In the genomic region with DNA sequence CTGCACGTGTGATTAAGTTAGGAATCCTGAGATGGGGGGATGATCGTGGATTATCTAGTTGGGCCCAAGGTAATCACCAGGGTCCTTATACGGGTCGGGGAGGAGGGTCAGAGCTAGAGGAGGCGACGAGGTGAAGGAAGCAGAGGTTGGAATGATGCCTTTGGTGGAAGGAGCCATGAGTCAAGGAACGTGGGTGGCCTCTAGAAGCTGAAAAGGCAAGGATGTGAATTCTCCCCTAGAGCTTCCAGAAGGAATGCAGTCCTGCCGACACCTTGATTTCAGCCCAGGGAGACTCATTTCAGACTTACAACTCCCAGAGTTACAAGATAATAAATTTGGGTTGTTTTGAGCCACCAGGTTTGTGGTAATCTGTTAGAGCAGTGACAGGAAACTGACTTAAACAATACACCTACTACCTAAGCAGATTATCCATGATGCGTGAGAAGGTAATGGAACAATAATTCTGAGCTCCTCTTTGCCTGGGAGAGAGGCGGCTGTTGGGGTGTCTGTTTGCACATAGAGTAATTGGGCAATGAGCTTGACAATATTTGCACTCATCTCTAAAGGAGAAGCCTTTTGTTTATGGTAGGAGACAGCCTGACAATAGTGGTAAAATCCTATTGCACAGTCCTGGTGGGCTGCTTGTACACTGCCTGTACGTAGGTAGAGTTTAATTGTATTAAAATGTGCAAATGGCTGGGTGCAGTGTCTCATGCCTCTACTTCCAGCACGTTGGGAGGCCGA, we compare ENCODE assay signal across 18 cellular contexts.
DNase-seq lines count a peak whose midpoint lies in the region; ATAC-seq and TF ChIP-seq lines count a peak whose summit lies in the region.
"Had no signal": no experiment of that assay in that cellular context is flagged by ENCODE, and none has a peak within 500 bp of the region (broad histone marks: within the 10 kb centered on the region; RNA-seq: fewer than 3 reads in every experiment).

No MANE protein-coding gene starts in this region.

- H3K27ac Mint-ChIP-seq in activated T-cell treated with anti-CD3 and anti-CD28 coated beads, Interleukin-2, amount 50 U/mL, for 72 hours, result no peak overlapping the region
- H3K27ac Mint-ChIP-seq: mesothelial cell of epicardium, nephron progenitor cell had no signal

- no peak overlapping the region for H3K4me3 Mint-ChIP-seq in activated T-cell treated with anti-CD3 and anti-CD28 coated beads, Interleukin-2, amount 50 U/mL, for 72 hours
- H3K4me3 Mint-ChIP-seq: mesothelial cell of epicardium, nephron progenitor cell had no signal

- H3K4me1 ChIP-seq in right lobe of liver, result no peaks in the 10 kb centered on the region
- H3K4me1 ChIP-seq: thyroid gland had no signal

- peak; percentile 30 to 44 for ATAC-seq in activated T-cell treated with anti-CD3 and anti-CD28 coated beads, Interleukin-2, amount 50 U/mL, for 72 hours (replicated peaks in 1 of 2)
- ATAC-seq in right lobe of liver (no peak), GM19452 (IDR thresholded peaks at IDR 0.05; ENCODE audit: unreplicated experiment) (no peak)

- intact Hi-C loops in right lobe of liver (cut with DNase I), result no loop called here

- H3K9me3 Mint-ChIP-seq in activated T-cell treated with anti-CD3 and anti-CD28 coated beads, Interleukin-2, amount 50 U/mL, for 72 hours, result peaks cover 0 to under 1% of the 10 kb centered on the region in 2 donors

- H3K9me3 ChIP-seq in right lobe of liver, result no peaks in the 10 kb centered on the region
- H3K9me3 ChIP-seq: thyroid gland had no signal

- peaks cover 8% of the 10 kb centered on the region for H3K4me1 Mint-ChIP-seq in activated T-cell treated with anti-CD3 and anti-CD28 coated beads, Interleukin-2, amount 50 U/mL, for 72 hours (ENCODE audit: low read depth)

- no peak overlapping the region for H3K4me3 ChIP-seq in right lobe of liver
- H3K4me3 ChIP-seq: thyroid gland had no signal

- no peaks in the 10 kb centered on the region for H3K27me3 ChIP-seq in right lobe of liver
- H3K27me3 ChIP-seq: thyroid gland had no signal

- no peak overlapping the region for H3K27ac ChIP-seq in right lobe of liver
- H3K27ac ChIP-seq: epithelial cell of prostate, thyroid gland had no signal

- DNase-seq in NCI-H1436 (lab: John Stamatoyannopoulos, UW) (peak; percentile 26), NCI-H1436 treated with DMSO at 0.1 percent for 48 hours (lab: John Stamatoyannopoulos, UW) (no peak), AG20443 (ENCODE audit: low spot score) (peak; percentile 1), right lobe of liver (peak; percentile 1 to 23 (median 7)), NCI-H446 (lab: John Stamatoyannopoulos, UW) (no peak), occipital lobe (lab: John Stamatoyannopoulos, UW) (no peak)
- no peak for DNase-seq in activated T-cell treated with anti-CD3 and anti-CD28 coated beads, Interleukin-2, amount 50 U/mL, for 72 hours
- DNase-seq: activated CD4-positive, alpha-beta T cell treated with anti-CD3 and anti-CD28 coated beads, Interleukin-2, amount 50 U/mL, for 4 hours; activated gamma-delta T cell; C1 segment of cervical spinal cord; foreskin melanocyte; KG1; kidney glomerular epithelial cell; nephron progenitor cell; thyroid gland had no signal

- no peaks in the 10 kb centered on the region for H3K36me3 ChIP-seq in right lobe of liver
- H3K36me3 ChIP-seq: thyroid gland had no signal

- peaks cover 0 to 2% of the 10 kb centered on the region in 2 donors for H3K36me3 Mint-ChIP-seq in activated T-cell treated with anti-CD3 and anti-CD28 coated beads, Interleukin-2, amount 50 U/mL, for 72 hours (ENCODE audit: insufficient read depth in 2 of 2)

- no peak for TF ChIP-seq POLR2A in right lobe of liver (IDR thresholded peaks at IDR 0.05)

- 63% methylated on average over 11 of the region's 13 CpGs for WGBS in right lobe of liver (ENCODE audit: insufficient coverage, low coverage, low lambda C conversion rate, missing lambda C conversion rate)

- H3K27me3 Mint-ChIP-seq in activated T-cell treated with anti-CD3 and anti-CD28 coated beads, Interleukin-2, amount 50 U/mL, for 72 hours (ENCODE audit: low read depth), result no peaks in the 10 kb centered on the region

- no peak for TF ChIP-seq CTCF in right lobe of liver (IDR thresholded peaks at IDR 0.05)

Comparison
In these comparisons a context has a peak if more than half of its experiments do, and no peak if none do; other contexts are left out.
1. DNase-seq: peak in NCI-H1436 (single experiment), AG20443 (single experiment) and right lobe of liver (3 of 3); none in NCI-H1436 treated with DMSO at 0.1 percent for 48 hours (single experiment), activated T-cell treated with anti-CD3 and anti-CD28 coated beads, Interleukin-2, amount 50 U/mL, for 72 hours (0 of 2), NCI-H446 (0 of 2) and occipital lobe (single experiment).
2. ATAC-seq: peak in activated T-cell treated with anti-CD3 and anti-CD28 coated beads, Interleukin-2, amount 50 U/mL, for 72 hours (2 of 2); none in right lobe of liver (0 of 4) and GM19452 (single experiment).